In genomic region chr14:74302634-74303569, GRCh38 we compare ENCODE assay signal across 7 cellular contexts. TPM values are rescaled to one million over a fixed set of nuclear protein-coding genes. Genes with fewer than 3 reads are reported as not detected.
DNase-seq lines count a peak whose midpoint lies in the region; ATAC-seq, FAIRE-seq and TF ChIP-seq lines count a peak whose summit lies in the region.

TSS of gene ABCD4 (minus strand) at chr14:74302934. CDS start at chr14:74302912, 22 bp downstream.

- in situ Hi-C loops in astrocyte of the cerebellum (cut with HindIII; ENCODE audit: low sequenced_read_pairs) = no loop called here

- H3K79me2 ChIP-seq in hepatocyte = peaks cover 37% of the 10 kb centered on the region

- DNase-seq in GM18507 (ENCODE audit: extremely low spot score, insufficient read length, low read depth) (peak; percentile 82), NCI-H1930 (lab: John Stamatoyannopoulos, UW) (peak; percentile 87 to 92), T-helper 9 cell (peak; percentile 62), astrocyte of the cerebellum (ENCODE audit: low read depth) (peak; percentile 76), hepatocyte (ENCODE audit: low spot score) (peak; percentile 96), retinal pigment epithelial cell (ENCODE audit: low read depth) (peak; percentile 76)

- peak within 1 kb of the TSS; percentile 85 for H3K27ac ChIP-seq in hepatocyte

- H3K4me2 ChIP-seq in hepatocyte = peak within 1 kb of the TSS; percentile 89

- peaks cover 4% of the 10 kb centered on the region for H3K4me1 ChIP-seq in hepatocyte (ENCODE audit: insufficient read depth)

- H3K9me2 ChIP-seq in hepatocyte (replicated peaks; ENCODE audit: insufficient read depth) = no peaks in the 10 kb centered on the region

- no peaks in the 10 kb centered on the region for H3K9me3 ChIP-seq in hepatocyte (ENCODE audit: low read depth)

- FAIRE-seq in GM18507 (lab: Jason Lieb, UNC) = peak; percentile 87

- H2AFZ ChIP-seq in hepatocyte = peak within 1 kb of the TSS; percentile 92

- H3K27me3 ChIP-seq in hepatocyte = no peaks in the 10 kb centered on the region

- WGBS in hepatocyte (ENCODE audit: low lambda C conversion rate, missing lambda C conversion rate) = 14% methylated on average over 58 of the region's 61 CpGs

- ATAC-seq in HG02973 (IDR thresholded peaks at IDR 0.05; ENCODE audit: unreplicated experiment) = peak; percentile 95

- H3K4me3 ChIP-seq in astrocyte of the cerebellum (ENCODE audit: low read depth, low read length) = peak within 1 kb of the TSS; percentile 76
- H3K4me3 ChIP-seq in hepatocyte = peak within 1 kb of the TSS; percentile 68
- peak within 1 kb of the TSS; percentile 88 for H3K4me3 ChIP-seq in retinal pigment epithelial cell (ENCODE audit: low read length)

- H3K36me3 ChIP-seq in hepatocyte (replicated peaks; ENCODE audit: insufficient read depth, low read depth) = no peaks in the 10 kb centered on the region

- peak; percentile 40 for TF ChIP-seq CTCF in astrocyte of the cerebellum (IDR thresholded peaks at IDR 0.05; ENCODE audit: low read depth, low read length, missing control alignments)
- peak; percentile 80 for TF ChIP-seq CTCF in hepatocyte (IDR thresholded peaks at IDR 0.05; ENCODE audit: poor library complexity)
- TF ChIP-seq CTCF in retinal pigment epithelial cell (conservative IDR thresholded peaks at IDR 0.05; ENCODE audit: low read depth, low read length) = peak; percentile 55

- H4K20me1 ChIP-seq in hepatocyte (ENCODE audit: insufficient read depth, poor library complexity, severe bottlenecking) = peaks cover 20% of the 10 kb centered on the region

RNA-seq across cellular contexts. Expression of gene ABCD4, which starts in this region (rescaled TPM):
- total RNA-seq in hepatocyte = 37.3 and 44.0 TPM in 2 replicates
- 71.9 and 80.7 TPM in 2 replicates for polyA plus RNA-seq in hepatocyte

Comparison
In these comparisons a context has a peak if more than half of its experiments do, and no peak if none do; other contexts are left out.
1. Peak in every context shown above with its lines: DNase-seq, ATAC-seq, H3K4me3 ChIP-seq and H3K27ac ChIP-seq.